Comparison of ENCODE assay signal across 9 cellular contexts in the genomic region with DNA sequence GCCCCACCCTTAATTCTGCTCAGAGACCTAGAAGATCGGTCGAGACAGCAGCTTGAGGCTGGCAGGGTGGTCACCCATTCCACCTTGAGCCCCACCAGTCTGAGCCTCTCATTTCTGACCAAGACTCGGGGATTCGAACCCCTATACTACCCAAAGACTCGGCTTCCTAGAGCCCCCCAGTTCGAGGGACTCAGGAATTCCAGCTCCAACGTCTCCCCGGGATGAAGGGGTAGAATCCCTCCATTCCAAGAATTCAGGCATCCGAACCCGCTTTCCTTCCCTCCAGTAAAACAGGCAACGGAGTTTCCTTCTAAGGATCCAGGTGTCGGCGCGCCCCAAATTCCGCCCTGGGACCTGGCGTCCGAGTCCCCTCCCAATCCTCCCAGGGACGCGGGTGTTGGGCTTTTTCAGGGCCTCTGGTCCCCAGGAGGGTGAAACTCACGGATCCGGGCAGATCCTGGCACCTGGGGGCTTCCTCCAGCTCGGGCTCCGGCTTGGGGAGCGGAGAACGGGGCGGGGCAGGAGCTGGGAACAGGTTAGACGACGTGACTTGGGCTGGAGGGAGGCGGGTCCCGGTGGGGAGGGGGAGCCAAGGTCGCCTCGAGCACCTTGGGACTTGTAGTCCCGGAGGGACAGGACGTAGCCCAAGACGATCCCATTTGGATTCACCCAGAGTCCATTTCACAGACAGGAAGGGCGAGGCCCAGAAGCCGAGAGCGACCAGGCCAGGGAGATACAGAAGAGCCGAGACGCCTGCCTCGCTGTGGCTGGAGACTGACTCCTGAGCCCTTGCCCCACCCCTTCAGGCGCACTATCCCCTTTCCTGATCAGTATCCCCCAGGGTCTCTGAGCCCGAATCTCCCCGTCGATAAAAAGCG. TPM values are rescaled to one million over a fixed set of nuclear protein-coding genes. Genes with fewer than 3 reads are reported as not detected.
DNase-seq lines count a peak whose midpoint lies in the region; ATAC-seq, FAIRE-seq and TF ChIP-seq lines count a peak whose summit lies in the region.
"Had no signal": no experiment of that assay in that cellular context is flagged by ENCODE, and none has a peak within 500 bp of the region (broad histone marks: within the 10 kb centered on the region; RNA-seq: fewer than 3 reads in every experiment).

A gene with protein sequence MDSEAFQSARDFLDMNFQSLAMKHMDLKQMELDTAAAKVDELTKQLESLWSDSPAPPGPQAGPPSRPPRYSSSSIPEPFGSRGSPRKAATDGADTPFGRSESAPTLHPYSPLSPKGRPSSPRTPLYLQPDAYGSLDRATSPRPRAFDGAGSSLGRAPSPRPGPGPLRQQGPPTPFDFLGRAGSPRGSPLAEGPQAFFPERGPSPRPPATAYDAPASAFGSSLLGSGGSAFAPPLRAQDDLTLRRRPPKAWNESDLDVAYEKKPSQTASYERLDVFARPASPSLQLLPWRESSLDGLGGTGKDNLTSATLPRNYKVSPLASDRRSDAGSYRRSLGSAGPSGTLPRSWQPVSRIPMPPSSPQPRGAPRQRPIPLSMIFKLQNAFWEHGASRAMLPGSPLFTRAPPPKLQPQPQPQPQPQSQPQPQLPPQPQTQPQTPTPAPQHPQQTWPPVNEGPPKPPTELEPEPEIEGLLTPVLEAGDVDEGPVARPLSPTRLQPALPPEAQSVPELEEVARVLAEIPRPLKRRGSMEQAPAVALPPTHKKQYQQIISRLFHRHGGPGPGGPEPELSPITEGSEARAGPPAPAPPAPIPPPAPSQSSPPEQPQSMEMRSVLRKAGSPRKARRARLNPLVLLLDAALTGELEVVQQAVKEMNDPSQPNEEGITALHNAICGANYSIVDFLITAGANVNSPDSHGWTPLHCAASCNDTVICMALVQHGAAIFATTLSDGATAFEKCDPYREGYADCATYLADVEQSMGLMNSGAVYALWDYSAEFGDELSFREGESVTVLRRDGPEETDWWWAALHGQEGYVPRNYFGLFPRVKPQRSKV (minus strand): TSS at position 513 of the 878 bp plus-strand sequence. CDS start 6,751 bp downstream, outside the sequence.

- no peaks in the 10 kb centered on the region for H3F3A ChIP-seq in neural cell (ENCODE audit: insufficient read depth, low read length, poor library complexity, severe bottlenecking)

- DNase-seq in DMS153 (lab: John Stamatoyannopoulos, UW) = peak; percentile 81
- peak; percentile 87 for DNase-seq in NCI-H69 (lab: John Stamatoyannopoulos, UW)
- peak; percentile 69 to 72 for DNase-seq in activated T-cell treated with anti-CD3 and anti-CD28 coated beads, Interleukin-2, amount 50 U/mL, for 72 hours
- peak; percentile 63 for DNase-seq in fibroblast of the aortic adventitia (ENCODE audit: low read depth)
- DNase-seq in urothelium cell line (ENCODE audit: low spot score) = peak; percentile 94
- no peak for DNase-seq in middle frontal gyrus (ENCODE audit: extremely low spot score, low spot score)

- no peak for TF ChIP-seq EP300 in neural cell (conservative IDR thresholded peaks at IDR 0.05; ENCODE audit: poor library complexity, severe bottlenecking)

- H3K4me3 ChIP-seq in fibroblast of the aortic adventitia (ENCODE audit: low read depth, low read length) (peak within 1 kb of the TSS; percentile 95), neural cell (ENCODE audit: low read length) (peak within 1 kb of the TSS; percentile 81)

- H3K27me3 ChIP-seq in neural cell (ENCODE audit: insufficient read depth, low read depth, low read length) = peaks cover 40% of the 10 kb centered on the region

- no peaks in the 10 kb centered on the region for H3K9me3 Mint-ChIP-seq in activated T-cell treated with anti-CD3 and anti-CD28 coated beads, Interleukin-2, amount 50 U/mL, for 72 hours

- H3K4me2 ChIP-seq in neural cell (ENCODE audit: low read length) = peak within 1 kb of the TSS; percentile 79

- H3K4me3 Mint-ChIP-seq in activated T-cell treated with anti-CD3 and anti-CD28 coated beads, Interleukin-2, amount 50 U/mL, for 72 hours = peak within 1 kb of the TSS; percentile 93 to 99

- H3K4me1 Mint-ChIP-seq in activated T-cell treated with anti-CD3 and anti-CD28 coated beads, Interleukin-2, amount 50 U/mL, for 72 hours (ENCODE audit: low read depth) = peaks cover 54% of the 10 kb centered on the region

- no peak within 1 kb of the TSS for H3K27ac ChIP-seq in neural cell (ENCODE audit: low read length)

- no peak for FAIRE-seq in urothelium cell line (lab: Jason Lieb, UNC)
- FAIRE-seq: TTC549 had no signal

- TF ChIP-seq CTCF in fibroblast of the aortic adventitia (IDR thresholded peaks at IDR 0.05; ENCODE audit: insufficient read depth, low read length) = no peak
- TF ChIP-seq CTCF in neural cell (IDR thresholded peaks at IDR 0.05; ENCODE audit: poor library complexity, severe bottlenecking) = no peak

- no peaks in the 10 kb centered on the region for H3K9me3 ChIP-seq in neural cell (ENCODE audit: low read length)

- H3K9ac ChIP-seq in neural cell (ENCODE audit: low read length) = peak within 1 kb of the TSS; percentile 88

- H4K20me1 ChIP-seq in neural cell (ENCODE audit: insufficient read depth) = no peaks in the 10 kb centered on the region

- ATAC-seq in HG03045 (IDR thresholded peaks at IDR 0.05; ENCODE audit: unreplicated experiment) = peak; percentile 33
- ATAC-seq in activated T-cell treated with anti-CD3 and anti-CD28 coated beads, Interleukin-2, amount 50 U/mL, for 72 hours (replicated peaks in 1 of 2) = peak; percentile 35 to 45

- H3K27ac Mint-ChIP-seq in activated T-cell treated with anti-CD3 and anti-CD28 coated beads, Interleukin-2, amount 50 U/mL, for 72 hours = peak within 1 kb of the TSS; percentile 95

- H3K27me3 Mint-ChIP-seq in activated T-cell treated with anti-CD3 and anti-CD28 coated beads, Interleukin-2, amount 50 U/mL, for 72 hours (ENCODE audit: low read depth) = peaks cover 22% of the 10 kb centered on the region

- no peaks in the 10 kb centered on the region for H3K79me2 ChIP-seq in neural cell (replicated peaks; ENCODE audit: insufficient read depth, low read length)

- H3K36me3 ChIP-seq in neural cell (ENCODE audit: insufficient read depth, low read length) = no peaks in the 10 kb centered on the region

- no peak for TF ChIP-seq RAD21 in neural cell (conservative IDR thresholded peaks at IDR 0.05)

- H3K36me3 Mint-ChIP-seq in activated T-cell treated with anti-CD3 and anti-CD28 coated beads, Interleukin-2, amount 50 U/mL, for 72 hours (ENCODE audit: insufficient read depth in 2 of 2) = peaks cover 1 to 5% of the 10 kb centered on the region in 2 donors

- no peaks in the 10 kb centered on the region for H3K9me2 ChIP-seq in neural cell (ENCODE audit: insufficient read depth, low read length)

- peak within 1 kb of the TSS; percentile 63 for H2AFZ ChIP-seq in neural cell (ENCODE audit: low read depth, low read length)

TF ChIP-seq in neural cell, 6 proteins besides CTCF, POLR2A, EP300 and RAD21:
- TF ChIP-seq, protein P1, sequence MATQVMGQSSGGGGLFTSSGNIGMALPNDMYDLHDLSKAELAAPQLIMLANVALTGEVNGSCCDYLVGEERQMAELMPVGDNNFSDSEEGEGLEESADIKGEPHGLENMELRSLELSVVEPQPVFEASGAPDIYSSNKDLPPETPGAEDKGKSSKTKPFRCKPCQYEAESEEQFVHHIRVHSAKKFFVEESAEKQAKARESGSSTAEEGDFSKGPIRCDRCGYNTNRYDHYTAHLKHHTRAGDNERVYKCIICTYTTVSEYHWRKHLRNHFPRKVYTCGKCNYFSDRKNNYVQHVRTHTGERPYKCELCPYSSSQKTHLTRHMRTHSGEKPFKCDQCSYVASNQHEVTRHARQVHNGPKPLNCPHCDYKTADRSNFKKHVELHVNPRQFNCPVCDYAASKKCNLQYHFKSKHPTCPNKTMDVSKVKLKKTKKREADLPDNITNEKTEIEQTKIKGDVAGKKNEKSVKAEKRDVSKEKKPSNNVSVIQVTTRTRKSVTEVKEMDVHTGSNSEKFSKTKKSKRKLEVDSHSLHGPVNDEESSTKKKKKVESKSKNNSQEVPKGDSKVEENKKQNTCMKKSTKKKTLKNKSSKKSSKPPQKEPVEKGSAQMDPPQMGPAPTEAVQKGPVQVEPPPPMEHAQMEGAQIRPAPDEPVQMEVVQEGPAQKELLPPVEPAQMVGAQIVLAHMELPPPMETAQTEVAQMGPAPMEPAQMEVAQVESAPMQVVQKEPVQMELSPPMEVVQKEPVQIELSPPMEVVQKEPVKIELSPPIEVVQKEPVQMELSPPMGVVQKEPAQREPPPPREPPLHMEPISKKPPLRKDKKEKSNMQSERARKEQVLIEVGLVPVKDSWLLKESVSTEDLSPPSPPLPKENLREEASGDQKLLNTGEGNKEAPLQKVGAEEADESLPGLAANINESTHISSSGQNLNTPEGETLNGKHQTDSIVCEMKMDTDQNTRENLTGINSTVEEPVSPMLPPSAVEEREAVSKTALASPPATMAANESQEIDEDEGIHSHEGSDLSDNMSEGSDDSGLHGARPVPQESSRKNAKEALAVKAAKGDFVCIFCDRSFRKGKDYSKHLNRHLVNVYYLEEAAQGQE (IDR thresholded peaks at IDR 0.05; ENCODE audit: borderline replicate concordance) = no peak

RNA-seq across cellular contexts. Expression of the gene that starts here (rescaled TPM):
- 10 to 100 TPM; 22.7 to 32.0 TPM for total RNA-seq in activated T-cell treated with anti-CD3 and anti-CD28 coated beads, Interleukin-2, amount 50 U/mL, for 72 hours
- 1.3 and 2.8 TPM in 2 replicates for total RNA-seq in fibroblast of the aortic adventitia (ENCODE audit: low replicate concordance)
- polyA plus RNA-seq in neural cell = 0.74 TPM in 1 of 2 replicates, not detected in the other
- polyA minus RNA-seq in neural cell = not detected in 2 replicates
